10 cellular contexts compared by ENCODE assay signal in the genomic region with DNA sequence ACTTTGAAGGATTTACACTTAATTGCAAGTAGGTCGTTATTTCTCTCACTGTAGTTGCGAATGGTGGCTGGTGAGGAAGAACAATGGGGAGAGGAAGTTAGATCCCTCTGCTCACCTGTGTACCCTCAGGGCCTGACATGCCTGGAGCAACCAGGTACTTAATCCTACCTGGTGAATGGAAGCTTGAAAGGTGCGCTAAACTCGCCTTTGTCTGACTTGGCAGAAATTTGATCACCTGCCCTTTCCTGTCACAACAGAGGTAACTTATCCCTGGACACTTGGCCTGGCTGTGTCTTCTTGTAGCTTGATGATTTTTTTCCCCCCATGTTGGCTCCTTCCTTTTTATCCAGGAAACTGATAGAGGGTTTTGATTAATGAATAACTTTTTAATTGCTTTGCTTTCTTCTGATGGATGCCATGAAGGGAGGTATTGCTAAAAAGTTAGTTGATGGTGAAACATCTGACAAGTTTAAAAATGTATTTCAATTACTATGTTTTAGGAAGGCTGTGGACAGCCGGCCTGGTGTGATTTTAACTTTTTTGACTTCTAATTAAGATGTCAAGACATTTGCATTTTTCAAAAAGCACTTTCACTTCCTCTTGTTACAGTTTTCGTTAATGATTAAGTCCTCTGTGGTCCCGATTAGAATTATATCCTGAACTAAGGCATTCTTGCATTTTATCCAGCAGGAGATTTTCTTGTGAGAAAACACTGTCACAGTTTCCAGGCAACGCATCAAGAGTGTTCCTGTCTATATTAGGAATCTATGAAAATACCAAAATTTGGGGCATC. TPM values are rescaled to one million over a fixed set of nuclear protein-coding genes. Genes with fewer than 3 reads are reported as not detected.
DNase-seq lines count a peak whose midpoint lies in the region; ATAC-seq and TF ChIP-seq lines count a peak whose summit lies in the region.
"Had no signal": no experiment of that assay in that cellular context is flagged by ENCODE, and none has a peak within 500 bp of the region (broad histone marks: within the 10 kb centered on the region; RNA-seq: fewer than 3 reads in every experiment).

No MANE protein-coding gene starts in this region.

- TF ChIP-seq CTCF in WERI-Rb-1 (IDR thresholded peaks at IDR 0.05; ENCODE audit: low read depth, low read length) = no peak

- DNase-seq in DMS153 (lab: John Stamatoyannopoulos, UW) (peak; percentile 87), epithelial cell of prostate (ENCODE audit: low read depth, low spot score) (peak; percentile 40), NCI-H774 (lab: John Stamatoyannopoulos, UW) (no peak), left cardiac atrium (no peak), WERI-Rb-1 (no peak)
- no peak for DNase-seq in stimulated activated naive CD4-positive, alpha-beta T cell treated with Interleukin-2 at 50 U/mL for 16 hours (lab: John Stamatoyannopoulos, UW)
- DNase-seq: NCI-H1930 had no signal

- ATAC-seq in GM21423 (IDR thresholded peaks at IDR 0.05; ENCODE audit: unreplicated experiment) (peak; percentile 82), HG03460 (IDR thresholded peaks at IDR 0.05; ENCODE audit: unreplicated experiment) (peak; percentile 79), left cardiac atrium (no peak)

- no peaks in the 10 kb centered on the region for H3K36me3 ChIP-seq in WERI-Rb-1

- H3K9me3 ChIP-seq in WERI-Rb-1 (ENCODE audit: severe bottlenecking) = no peaks in the 10 kb centered on the region

- H3K27ac ChIP-seq in epithelial cell of prostate (peak overlapping the region; percentile 48), WERI-Rb-1 (no peak overlapping the region)

- H3K27me3 ChIP-seq in WERI-Rb-1 (ENCODE audit: insufficient read depth, low read depth, severe bottlenecking) = no peaks in the 10 kb centered on the region

- intact Hi-C loops in left cardiac atrium (cut with DNase I) = no loop called here

- H3K4me3 ChIP-seq in WERI-Rb-1 (ENCODE audit: low read depth, low read length) = no peak overlapping the region

RNA-seq across cellular contexts. Expression of a gene that starts 9.2 kb away (rescaled TPM):
- 1 to 10 TPM; 5.4 to 8.8 TPM for total RNA-seq in left cardiac atrium
- total RNA-seq: myocyte had no signal

Comparison
In these comparisons a context has a peak if more than half of its experiments do, and no peak if none do; other contexts are left out.
1. DNase-seq: peak in DMS153 (single experiment) and epithelial cell of prostate (single experiment); none in stimulated activated naive CD4-positive, alpha-beta T cell treated with Interleukin-2 at 50 U/mL for 16 hours (single experiment), NCI-H774 (single experiment), left cardiac atrium (single experiment) and WERI-Rb-1 (single experiment).
2. ATAC-seq: peak in GM21423 (single experiment) and HG03460 (single experiment); none in left cardiac atrium (0 of 2).